In genomic region chr9:13186091-13186490, GRCh38 we compare ENCODE assay signal across 31 cellular contexts.
"Had no signal": no experiment of that assay in that cellular context is flagged by ENCODE, and none has a peak within 500 bp of the region (broad histone marks: within the 10 kb centered on the region; RNA-seq: fewer than 3 reads in every experiment).

No MANE protein-coding gene starts in this region.

- H3K27me3 Mint-ChIP-seq: activated CD4-positive, alpha-beta memory T cell treated with anti-CD3 and anti-CD28 coated beads for 36 hours; activated T-cell treated with anti-CD3 and anti-CD28 coated beads, Interleukin-2, amount 50 U/mL, for 24 hours; activated T-helper 17 cell treated with anti-CD3 and anti-CD28 coated beads, Interleukin-2, amount 50 U/mL, for 72 hours; central memory CD8-positive, alpha-beta T cell; progenitor cell of endocrine pancreas; stimulated activated naive CD8-positive, alpha-beta T cell treated with anti-CD3 and anti-CD28 coated beads, Interleukin-15, Interleukin-2, amounts not matched to agents 100 ng/mL and 50 ng/mL, for 24 hours; type B pancreatic cell had no signal

- H3K36me3 Mint-ChIP-seq: activated CD4-positive, alpha-beta memory T cell treated with anti-CD3 and anti-CD28 coated beads for 36 hours; stimulated activated effector memory CD8-positive, alpha-beta T cell treated with anti-CD3 and anti-CD28 coated beads, Interleukin-12 subunit alpha, Interleukin-12 subunit beta, amount 100 ng/mL, for 72 hours had no signal

- H3K4me1 Mint-ChIP-seq: activated T-helper 17 cell treated with anti-CD3 and anti-CD28 coated beads, Interleukin-2, amount 50 U/mL, for 72 hours; central memory CD8-positive, alpha-beta T cell; stimulated activated effector memory CD8-positive, alpha-beta T cell treated with anti-CD3 and anti-CD28 coated beads, Interleukin-12 subunit alpha, Interleukin-12 subunit beta, amount 100 ng/mL, for 72 hours had no signal

- DNase-seq: activated CD4-positive, alpha-beta memory T cell treated with anti-CD3 and anti-CD28 coated beads for 36 hours; activated CD4-positive, alpha-beta T cell treated with anti-CD3 and anti-CD28 coated beads for 4 hours; activated CD8-positive, alpha-beta memory T cell treated with anti-CD3 and anti-CD28 coated beads, Interleukin-2, amount 50 U/mL, for 48 hours; activated gamma-delta T cell treated with Interleukin-2 at 50 U/mL for 16 hours; activated naive CD4-positive, alpha-beta T cell treated with anti-CD3 and anti-CD28 coated beads, Interleukin-2, amount 50 U/mL, for 16 hours; activated T-cell treated with anti-CD3 and anti-CD28 coated beads, Interleukin-2, amount 50 U/mL, for 24 hours; amniotic stem cell; dermis blood vessel endothelial cell; effector CD4-positive, alpha-beta T cell; head of caudate nucleus; hippocampal formation; left lung; mesendoderm; mucosa of descending colon; ovary; right lobe of liver; stimulated activated CD4-positive, alpha-beta T cell treated with anti-CD3 and anti-CD28 coated beads, Interleukin-4, amount 100 ng/mL, for 24 hours; SW 1271; T-helper 9 cell had no signal

- ATAC-seq: activated T-helper 17 cell treated with anti-CD3 and anti-CD28 coated beads, Interleukin-2, amount 50 U/mL, for 72 hours; gastroesophageal sphincter; left lung; mucosa of descending colon; stimulated activated effector memory CD8-positive, alpha-beta T cell treated with anti-CD3 and anti-CD28 coated beads, Interleukin-12 subunit alpha, Interleukin-12 subunit beta, amount 100 ng/mL, for 72 hours had no signal

- H3K4me3 Mint-ChIP-seq: activated CD4-positive, alpha-beta memory T cell treated with anti-CD3 and anti-CD28 coated beads for 36 hours; activated T-cell treated with anti-CD3 and anti-CD28 coated beads, Interleukin-2, amount 50 U/mL, for 24 hours; activated T-helper 17 cell treated with anti-CD3 and anti-CD28 coated beads, Interleukin-2, amount 50 U/mL, for 72 hours; central memory CD8-positive, alpha-beta T cell; stimulated activated effector memory CD8-positive, alpha-beta T cell treated with anti-CD3 and anti-CD28 coated beads, Interleukin-12 subunit alpha, Interleukin-12 subunit beta, amount 100 ng/mL, for 72 hours; stimulated activated naive CD8-positive, alpha-beta T cell treated with anti-CD3 and anti-CD28 coated beads, Interleukin-15, Interleukin-2, amounts not matched to agents 100 ng/mL and 50 ng/mL, for 24 hours; T-helper 1 cell treated with Interleukin-12 subunit alpha and Interleukin-12 subunit beta and Interleukin-4 antibody, amounts not matched to agents 30 μg/mL and 1 μg/mL, for 36 hours; type B pancreatic cell had no signal

- H3K4me3 ChIP-seq: breast epithelium, gastroesophageal sphincter, left lung, lung, mucosa of descending colon, ovary, skin epidermis, vagina had no signal

- H3K27ac Mint-ChIP-seq: activated CD4-positive, alpha-beta memory T cell treated with anti-CD3 and anti-CD28 coated beads for 36 hours; activated T-cell treated with anti-CD3 and anti-CD28 coated beads, Interleukin-2, amount 50 U/mL, for 24 hours; activated T-helper 17 cell treated with anti-CD3 and anti-CD28 coated beads, Interleukin-2, amount 50 U/mL, for 72 hours; progenitor cell of endocrine pancreas; stimulated activated effector memory CD8-positive, alpha-beta T cell treated with anti-CD3 and anti-CD28 coated beads, Interleukin-12 subunit alpha, Interleukin-12 subunit beta, amount 100 ng/mL, for 72 hours; stimulated activated naive CD8-positive, alpha-beta T cell treated with anti-CD3 and anti-CD28 coated beads, Interleukin-15, Interleukin-2, amounts not matched to agents 100 ng/mL and 50 ng/mL, for 24 hours; T-helper 1 cell treated with Interleukin-12 subunit alpha and Interleukin-12 subunit beta and Interleukin-4 antibody, amounts not matched to agents 30 μg/mL and 1 μg/mL, for 36 hours; type B pancreatic cell had no signal

- H3K9me3 Mint-ChIP-seq: central memory CD8-positive, alpha-beta T cell; stimulated activated naive CD8-positive, alpha-beta T cell treated with anti-CD3 and anti-CD28 coated beads, Interleukin-15, Interleukin-2, amounts not matched to agents 100 ng/mL and 50 ng/mL, for 24 hours; T-helper 1 cell treated with Interleukin-12 subunit alpha and Interleukin-12 subunit beta and Interleukin-4 antibody, amounts not matched to agents 30 μg/mL and 1 μg/mL, for 36 hours; type B pancreatic cell had no signal
